Comparison of ENCODE assay signal across 2 cellular contexts in genomic region chr4:8133897-8134542, GRCh38.
TF ChIP-seq lines count a peak whose summit lies in the region.

No MANE protein-coding gene starts in this region.

TF ChIP-seq in GM23338, 12 proteins besides CTCF, POLR2A, EP300 and RAD21:
- TF ChIP-seq NANOG (IDR thresholded peaks at IDR 0.05; ENCODE audit: borderline replicate concordance), result no peak
- TF ChIP-seq ZNF331 (CRISPR knock-in tag; IDR thresholded peaks at IDR 0.05; ENCODE audit: low read depth), result no peak
- TF ChIP-seq POLR2AphosphoS5 (IDR thresholded peaks at IDR 0.05; ENCODE audit: low read depth), result no peak
- no peak for TF ChIP-seq EZH2phosphoT487 (IDR thresholded peaks at IDR 0.05; ENCODE audit: unreplicated experiment)
- no peak for TF ChIP-seq ZNF462 (CRISPR knock-in tag; IDR thresholded peaks at IDR 0.05)
- TF ChIP-seq STAT1 (IDR thresholded peaks at IDR 0.05; ENCODE audit: unreplicated experiment), result no peak
- no peak for TF ChIP-seq JUNB (IDR thresholded peaks at IDR 0.05; ENCODE audit: unreplicated experiment)
- no peak for TF ChIP-seq ZNF114 (CRISPR knock-in tag; IDR thresholded peaks at IDR 0.05)
- TF ChIP-seq REST (IDR thresholded peaks at IDR 0.05; ENCODE audit: unreplicated experiment), result no peak
- TF ChIP-seq EZH2 (IDR thresholded peaks at IDR 0.05; ENCODE audit: low read depth, unreplicated experiment), result no peak
- TF ChIP-seq CREB1 (CRISPR knock-in tag; IDR thresholded peaks at IDR 0.05; ENCODE audit: low read depth), result no peak
- no peak for TF ChIP-seq ETS1 (IDR thresholded peaks at IDR 0.05)

TF ChIP-seq in H1, 55 proteins besides CTCF, POLR2A, EP300 and RAD21:
- TF ChIP-seq MAX (IDR thresholded peaks at IDR 0.05), result 0 out of 2 replicates have a peak, but pooled peaks have one; percentile 5
- no peak for TF ChIP-seq TBP (IDR thresholded peaks at IDR 0.05; ENCODE audit: low read depth, low read length)
